Comparison of ENCODE assay signal across 23 cellular contexts in genomic region chr16:4923853-4924252, GRCh38. TPM values are rescaled to one million over a fixed set of nuclear protein-coding genes. Genes with fewer than 3 reads are reported as not detected.
"Had no signal": no experiment of that assay in that cellular context is flagged by ENCODE, and none has a peak within 500 bp of the region (broad histone marks: within the 10 kb centered on the region; RNA-seq: fewer than 3 reads in every experiment).

No MANE protein-coding gene starts in this region.

- H3K27ac ChIP-seq: cardiac muscle cell, colonic mucosa, testis had no signal

- DNase-seq: activated CD4-positive, alpha-beta T cell treated with anti-CD3 and anti-CD28 coated beads for 36 hours; activated CD4-positive, alpha-beta T cell treated with anti-CD3 and anti-CD28 coated beads, Interleukin-2, amount 50 U/mL, for 4 hours; activated CD4-positive, CD25-positive, alpha-beta regulatory T cell; activated CD8-positive, alpha-beta memory T cell treated with anti-CD3 and anti-CD28 coated beads for 24 hours; activated effector memory CD4-positive, alpha-beta T cell treated with Interleukin-2 at 50 U/mL for 16 hours; activated naive CD4-positive, alpha-beta T cell treated with Interleukin-2 at 50 U/mL for 16 hours; anterior cingulate cortex; cerebellar nuclear complex; colonic mucosa; effector CD8-positive, alpha-beta T cell; head of caudate nucleus; hypothalamus; mucosa of descending colon; right lobe of liver; stimulated activated CD4-positive, alpha-beta T cell treated with anti-CD3 and anti-CD28 coated beads, Interleukin-2, amount 100 ng/mL, for 48 hours; stimulated activated naive CD4-positive, alpha-beta T cell treated with Interleukin-2 at 50 U/mL for 16 hours; T-helper 1 cell; testis; trophoblast cell had no signal

- H3K36me3 ChIP-seq: cardiac muscle cell, colonic mucosa, gastroesophageal sphincter, right lobe of liver had no signal

- H3K4me1 ChIP-seq: colonic mucosa, testis had no signal

- H3K4me3 ChIP-seq: cardiac muscle cell, colonic mucosa, gastroesophageal sphincter, mucosa of descending colon, right lobe of liver, testis had no signal

- ATAC-seq: activated CD4-positive, alpha-beta T cell treated with anti-CD3 and anti-CD28 coated beads for 36 hours; gastroesophageal sphincter had no signal

- H3K9me3 ChIP-seq: colonic mucosa, right lobe of liver, testis had no signal

- H3K27me3 ChIP-seq: cardiac muscle cell, colonic mucosa, gastroesophageal sphincter, right lobe of liver, testis had no signal

RNA-seq across cellular contexts. Expression of gene PPL, which starts 13.1 kb away (rescaled TPM):
- total RNA-seq: activated CD4-positive, alpha-beta T cell treated with anti-CD3 and anti-CD28 coated beads for 36 hours; natural killer cell treated with Interleukin-12 subunit alpha and Interleukin-12 subunit beta and Interleukin-15 and Interleukin-18, amount 100 ng/mL, for 72 hours had no signal

RNA-seq across cellular contexts. Expression of gene SEC14L5, which starts 34.3 kb away (rescaled TPM):
- total RNA-seq: kidney epithelial cell; natural killer cell treated with Interleukin-12 subunit alpha and Interleukin-12 subunit beta and Interleukin-15 and Interleukin-18, amount 100 ng/mL, for 72 hours had no signal
